ENCODE assay signal across 9 cellular contexts in the genomic region with DNA sequence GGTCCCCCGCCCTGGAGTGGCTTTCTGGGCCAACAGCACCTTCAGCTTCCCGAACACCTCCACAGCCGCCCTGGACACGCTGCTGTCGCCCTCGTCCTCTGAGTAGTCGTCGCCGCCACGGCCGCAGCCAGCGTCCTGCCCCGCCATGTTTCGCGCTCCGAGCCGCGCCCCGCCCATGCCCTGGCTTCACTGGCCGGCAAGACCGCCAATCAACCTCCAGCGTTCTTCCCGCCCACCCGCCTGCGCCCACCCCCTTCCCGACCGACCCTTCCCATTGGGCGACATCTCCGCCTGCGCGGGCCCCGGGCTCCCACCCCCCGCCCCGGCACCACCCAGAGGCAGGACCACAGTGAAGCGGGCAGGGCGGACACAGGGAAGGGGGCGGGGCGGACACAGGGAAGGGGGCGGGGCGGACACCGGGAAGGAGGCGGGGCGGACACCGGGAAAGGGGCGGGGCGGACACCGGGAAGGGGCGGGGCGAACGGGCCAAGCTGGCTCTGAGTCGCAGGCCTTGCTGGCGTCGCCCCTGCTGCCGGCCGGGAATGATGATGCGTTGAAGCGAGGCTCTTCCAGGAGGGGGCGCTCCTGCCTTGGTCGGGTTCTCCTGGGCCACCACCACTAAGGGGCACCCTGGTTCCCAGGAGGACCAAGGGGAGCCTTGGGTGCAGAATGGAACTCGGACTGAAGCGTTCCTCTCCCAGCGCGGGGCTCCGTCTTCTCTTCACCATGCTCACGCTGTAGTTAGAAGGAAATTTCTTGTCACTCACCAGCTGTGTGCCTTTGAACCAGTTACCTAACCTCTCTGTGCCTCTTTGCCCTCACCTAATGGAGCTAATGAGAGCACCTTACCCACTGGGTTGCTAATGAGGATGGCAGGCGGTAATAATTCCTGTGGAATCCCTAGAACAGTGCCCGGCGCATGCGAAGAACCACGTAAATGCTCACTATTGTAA. TPM values are rescaled to one million over a fixed set of nuclear protein-coding genes. Genes with fewer than 3 reads are reported as not detected.
DNase-seq lines count a peak whose midpoint lies in the region; ATAC-seq, FAIRE-seq and TF ChIP-seq lines count a peak whose summit lies in the region.
"Had no signal": no experiment of that assay in that cellular context is flagged by ENCODE, and none has a peak within 500 bp of the region (broad histone marks: within the 10 kb centered on the region; RNA-seq: fewer than 3 reads in every experiment).

A gene (minus strand): TSS at position 166 of the 953 bp plus-strand sequence. CDS start 19 bp downstream, at position 147.

- H3K4me3 Mint-ChIP-seq in central memory CD8-positive, alpha-beta T cell, result peak within 1 kb of the TSS; percentile 72

- peaks cover 0 to 3% of the 10 kb centered on the region in 2 donors for H3K4me1 ChIP-seq in kidney (ENCODE audit: control insufficient read depth in 1 of 2, insufficient read depth in 1 of 2, low read depth in 1 of 2, low read length in 2 of 2)

- H3K9me3 ChIP-seq in kidney (ENCODE audit: control insufficient read depth in 1 of 2, low read length in 2 of 2), result no peaks in the 10 kb centered on the region

- no peak within 1 kb of the TSS for H3K27ac Mint-ChIP-seq in central memory CD8-positive, alpha-beta T cell (ENCODE audit: low read depth)

- H3K9me3 Mint-ChIP-seq in central memory CD8-positive, alpha-beta T cell, result no peaks in the 10 kb centered on the region

- H3K27me3 Mint-ChIP-seq in central memory CD8-positive, alpha-beta T cell, result no peaks in the 10 kb centered on the region

- peak within 1 kb of the TSS; percentile 54 to 74 for H3K4me3 ChIP-seq in kidney (ENCODE audit: low read length in 2 of 2)

- H3K4me1 Mint-ChIP-seq in central memory CD8-positive, alpha-beta T cell, result peaks cover 5% of the 10 kb centered on the region

- peak; percentile 69 to 70 for DNase-seq in AML-193 (lab: John Stamatoyannopoulos, UW)
- DNase-seq in NCI-H446 (lab: John Stamatoyannopoulos, UW), result peak; percentile 88 to 92
- peak; percentile 77 to 78 for DNase-seq in central memory CD8-positive, alpha-beta T cell (ENCODE audit: low spot score in 2 of 2)
- peak; percentile 96 for DNase-seq in kidney
- DNase-seq in stimulated activated CD4-positive, alpha-beta T cell treated with anti-CD3 and anti-CD28 coated beads, Interleukin-15, amount 100 ng/mL, for 1 hour (ENCODE audit: low read depth in 1 of 2, low spot score in 1 of 2), result peak; percentile 77 to 79

- no peak for FAIRE-seq in kidney (lab: Jason Lieb, UNC)
- FAIRE-seq: endometrium had no signal

- peak within 1 kb of the TSS in 1 of 2 donors; percentile 34 for H3K9ac ChIP-seq in kidney (ENCODE audit: low read length in 2 of 2)

- peaks cover 2% of the 10 kb centered on the region for H3K36me3 Mint-ChIP-seq in central memory CD8-positive, alpha-beta T cell (ENCODE audit: insufficient read depth)

- TF ChIP-seq CTCF in kidney (IDR thresholded peaks at IDR 0.05; ENCODE audit: borderline replicate concordance, extremely low read depth, insufficient read depth), result peak; percentile 71

- intact Hi-C loops in kidney (cut with DNase I), result no loop called here

- no peaks in the 10 kb centered on the region for H3K36me3 ChIP-seq in kidney (ENCODE audit: control insufficient read depth in 1 of 2, insufficient read depth in 2 of 2, low read length in 2 of 2)

- H3K27ac ChIP-seq in kidney (ENCODE audit: low read depth in 2 of 2, low read length in 2 of 2), result peak within 1 kb of the TSS; percentile 43 to 65

- ATAC-seq in GM19043 (IDR thresholded peaks at IDR 0.05; ENCODE audit: low read depth, unreplicated experiment) (peak; percentile 76), HG03354 (IDR thresholded peaks at IDR 0.05; ENCODE audit: poor library complexity, severe bottlenecking, unreplicated experiment) (peak; percentile 82)
- ATAC-seq in activated CD4-positive, CD25-positive, alpha-beta regulatory T cell treated with anti-CD3 and anti-CD28 coated beads, Interleukin-2, amount 50 U/mL, for 24 hours, result peak; percentile 83 to 87
- peak; percentile 88 for ATAC-seq in central memory CD8-positive, alpha-beta T cell (replicated peaks; ENCODE audit: extremely low read depth, poor library complexity, severe bottlenecking)

RNA-seq across cellular contexts. Expression of the gene that starts here (rescaled TPM):
- 28.1 TPM for total RNA-seq in kidney
- 47.6 TPM for polyA plus RNA-seq in kidney (ENCODE audit: insufficient read depth, low read depth, low replicate concordance)

Comparison
In these comparisons a context has a peak if more than half of its experiments do, and no peak if none do; other contexts are left out.
1. Peak in every context shown above with its lines: DNase-seq, ATAC-seq, H3K4me3 ChIP-seq and H3K27ac ChIP-seq.